1 cellular context compared by ENCODE assay signal in genomic region chr11:125600663-125601062, GRCh38.
TF ChIP-seq lines count a peak whose summit lies in the region.

No MANE protein-coding gene starts in this region.

TF ChIP-seq in HepG2, 621 proteins besides CTCF, POLR2A, EP300 and RAD21:
- TF ChIP-seq ZNF121 (CRISPR knock-in tag; IDR thresholded peaks at IDR 0.05) (peak; percentile 92), SRF (IDR thresholded peaks at IDR 0.05; ENCODE audit: low read depth, low read length) (no peak), HNF4A (CRISPR knock-in tag; IDR thresholded peaks at IDR 0.05) (peak; percentile 14; the same call in 1 of the 2 replicates), SATB2 (CRISPR knock-in tag; IDR thresholded peaks at IDR 0.05) (no peak), HDAC6 (IDR thresholded peaks at IDR 0.05; ENCODE audit: low read depth, low read length) (no peak), CREB1 (IDR thresholded peaks at IDR 0.05) (no peak), CREB1 (CRISPR knock-in tag; IDR thresholded peaks at IDR 0.05) (no peak), FOXJ3 (CRISPR knock-in tag; IDR thresholded peaks at IDR 0.05; ENCODE audit: borderline replicate concordance) (no peak), ATF3 (CRISPR knock-in tag; IDR thresholded peaks at IDR 0.05) (no peak), KDM2A (CRISPR knock-in tag; IDR thresholded peaks at IDR 0.05; ENCODE audit: borderline replicate concordance, low read depth) (no peak), ZNF543 (CRISPR knock-in tag; IDR thresholded peaks at IDR 0.05) (no peak), ZNF446 (CRISPR knock-in tag; IDR thresholded peaks at IDR 0.05) (no peak), AGO2 (optimal IDR thresholded peaks at IDR 0.05; ENCODE audit: low read depth, low read length) (no peak)
- TF ChIP-seq, protein P1, sequence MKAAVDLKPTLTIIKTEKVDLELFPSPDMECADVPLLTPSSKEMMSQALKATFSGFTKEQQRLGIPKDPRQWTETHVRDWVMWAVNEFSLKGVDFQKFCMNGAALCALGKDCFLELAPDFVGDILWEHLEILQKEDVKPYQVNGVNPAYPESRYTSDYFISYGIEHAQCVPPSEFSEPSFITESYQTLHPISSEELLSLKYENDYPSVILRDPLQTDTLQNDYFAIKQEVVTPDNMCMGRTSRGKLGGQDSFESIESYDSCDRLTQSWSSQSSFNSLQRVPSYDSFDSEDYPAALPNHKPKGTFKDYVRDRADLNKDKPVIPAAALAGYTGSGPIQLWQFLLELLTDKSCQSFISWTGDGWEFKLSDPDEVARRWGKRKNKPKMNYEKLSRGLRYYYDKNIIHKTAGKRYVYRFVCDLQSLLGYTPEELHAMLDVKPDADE (CRISPR knock-in tag; IDR thresholded peaks at IDR 0.05): no peak
TF ChIP-seq in HepG2: peak in this region for 2.
